ENCODE assay signal across 32 cellular contexts in the genomic region with DNA sequence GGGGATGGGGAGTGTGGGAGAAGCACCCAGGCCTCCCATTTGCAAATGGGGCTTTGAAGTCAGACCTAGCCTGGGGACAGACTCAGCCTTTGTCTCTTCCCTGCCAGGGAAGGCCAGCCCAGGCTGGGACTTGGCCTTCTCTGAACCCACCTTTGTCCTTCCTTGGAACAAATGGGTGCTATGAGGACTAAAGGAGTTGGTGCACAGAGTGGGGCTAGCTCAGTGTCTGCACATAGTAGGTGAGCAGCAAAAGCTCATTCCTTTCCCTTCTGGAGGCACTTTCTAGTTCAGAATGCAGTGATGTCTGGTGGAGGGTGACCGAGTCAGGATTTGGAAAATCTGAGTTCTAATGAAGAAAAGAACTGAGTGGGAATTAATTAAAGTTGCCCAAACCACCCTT.
"Had no signal": no experiment of that assay in that cellular context is flagged by ENCODE, and none has a peak within 500 bp of the region (broad histone marks: within the 10 kb centered on the region; RNA-seq: fewer than 3 reads in every experiment).

No MANE protein-coding gene starts in this region.

- H3K27ac Mint-ChIP-seq: activated B cell treated with CpG ODN at 0.5 μM for 24 hours; activated CD4-positive, alpha-beta memory T cell treated with anti-CD3 and anti-CD28 coated beads for 36 hours; activated CD4-positive, alpha-beta T cell treated with anti-CD3 and anti-CD28 coated beads, Interleukin-2, amount 10 ng/mL, durations not matched to agents 24 days and 14 days; activated CD8-positive, alpha-beta T cell treated with anti-CD3 and anti-CD28 coated beads for 36 hours; activated naive CD4-positive, alpha-beta T cell treated with anti-CD3 and anti-CD28 coated beads for 36 hours; activated naive CD4-positive, alpha-beta T cell treated with anti-CD3 and anti-CD28 coated beads, Interleukin-2, amount 50 U/mL, for 72 hours; activated naive CD8-positive, alpha-beta T cell treated with anti-CD3 and anti-CD28 coated beads for 36 hours; activated T-cell treated with anti-CD3 and anti-CD28 coated beads, Interleukin-2, amount 50 U/mL, for 72 hours; activated T-helper 1 cell treated with anti-CD3 and anti-CD28 coated beads, Interleukin-12 subunit alpha, Interleukin-12 subunit beta, Interleukin-2, Interleukin-4 antibody, amounts not matched to agents 30 ng/mL and 10 ng/mL and 1 ng/mL, durations not matched to agents 14 hours and 24 hours and 36 hours; activated T-helper 17 cell treated with anti-CD3 and anti-CD28 coated beads, Interleukin-2, amount 50 U/mL, for 72 hours; T-helper 1 cell treated with Interleukin-12 subunit alpha and Interleukin-12 subunit beta and Interleukin-4 antibody, amounts not matched to agents 30 μg/mL and 1 μg/mL, for 36 hours; T-helper 2 cell treated with Interferon-gamma antibody and Interleukin-4, amounts not matched to agents 5 μg/mL and 100 μg/mL, for 36 hours had no signal

- DNase-seq: activated B cell treated with CpG ODN at 0.5 μM for 24 hours; activated CD4-positive, alpha-beta memory T cell treated with anti-CD3 and anti-CD28 coated beads for 36 hours; activated CD4-positive, alpha-beta T cell treated with anti-CD3 and anti-CD28 coated beads for 4 hours; activated CD4-positive, alpha-beta T cell treated with anti-CD3 and anti-CD28 coated beads, Interleukin-2, amount 10 ng/mL, durations not matched to agents 24 days and 14 days; activated CD4-positive, alpha-beta T cell treated with anti-CD3 and anti-CD28 coated beads, Interleukin-2, amount 50 U/mL, for 1 hour; activated CD4-positive, alpha-beta T cell treated with anti-CD3 and anti-CD28 coated beads, Interleukin-2, amount 50 U/mL, for 4 hours; activated CD4-positive, CD25-positive, alpha-beta regulatory T cell treated with anti-CD3 and anti-CD28 coated beads, Interleukin-2, amount 50 U/mL, for 72 hours; activated CD8-positive, alpha-beta memory T cell treated with anti-CD3 and anti-CD28 coated beads, Interleukin-2, amount 50 U/mL, for 4 hours; activated CD8-positive, alpha-beta T cell treated with anti-CD3 and anti-CD28 coated beads for 36 hours; activated effector memory CD4-positive, alpha-beta T cell treated with anti-CD3 and anti-CD28 coated beads, Interleukin-2, amount 50 U/mL, for 16 hours; activated gamma-delta T cell treated with Interleukin-2 at 50 U/mL for 16 hours; activated naive CD4-positive, alpha-beta T cell; activated naive CD4-positive, alpha-beta T cell treated with anti-CD3 and anti-CD28 coated beads for 36 hours; activated naive CD4-positive, alpha-beta T cell treated with anti-CD3 and anti-CD28 coated beads, Interleukin-2, amount 50 U/mL, for 16 hours; activated naive CD8-positive, alpha-beta T cell treated with anti-CD3 and anti-CD28 coated beads for 36 hours; activated T-cell treated with anti-CD3 and anti-CD28 coated beads for 4 hours; activated T-cell treated with anti-CD3 and anti-CD28 coated beads, Interleukin-2, amount 50 U/mL, for 1 hour; activated T-cell treated with anti-CD3 and anti-CD28 coated beads, Interleukin-2, amount 50 U/mL, for 4 hours; activated T-cell treated with anti-CD3 and anti-CD28 coated beads, Interleukin-2, amount 50 U/mL, for 72 hours; adrenal gland; amniotic stem cell; aorta; body of pancreas; brain microvascular endothelial cell; central memory CD4-positive, alpha-beta T cell; T-helper 2 cell; T-helper 9 cell had no signal

- H3K27me3 Mint-ChIP-seq: activated CD4-positive, alpha-beta memory T cell treated with anti-CD3 and anti-CD28 coated beads for 36 hours; activated CD4-positive, alpha-beta T cell treated with anti-CD3 and anti-CD28 coated beads, Interleukin-2, amount 10 ng/mL, durations not matched to agents 24 days and 14 days; activated naive CD8-positive, alpha-beta T cell treated with anti-CD3 and anti-CD28 coated beads for 36 hours; activated T-helper 17 cell treated with anti-CD3 and anti-CD28 coated beads, Interleukin-2, amount 50 U/mL, for 72 hours had no signal

- H3K4me1 Mint-ChIP-seq: activated B cell treated with CpG ODN at 0.5 μM for 24 hours; activated CD4-positive, alpha-beta T cell treated with anti-CD3 and anti-CD28 coated beads, Interleukin-2, amount 10 ng/mL, durations not matched to agents 24 days and 14 days; activated naive CD8-positive, alpha-beta T cell treated with anti-CD3 and anti-CD28 coated beads for 36 hours; activated T-helper 17 cell treated with anti-CD3 and anti-CD28 coated beads, Interleukin-2, amount 50 U/mL, for 72 hours had no signal

- ATAC-seq: activated CD8-positive, alpha-beta T cell treated with anti-CD3 and anti-CD28 coated beads for 36 hours; activated naive CD4-positive, alpha-beta T cell treated with anti-CD3 and anti-CD28 coated beads, Interleukin-2, amount 50 U/mL, for 72 hours; activated T-cell treated with anti-CD3 and anti-CD28 coated beads, Interleukin-2, amount 50 U/mL, for 4 hours; activated T-cell treated with anti-CD3 and anti-CD28 coated beads, Interleukin-2, amount 50 U/mL, for 72 hours; activated T-helper 17 cell treated with anti-CD3 and anti-CD28 coated beads, Interleukin-2, amount 50 U/mL, for 72 hours; body of pancreas had no signal

- H3K9me3 Mint-ChIP-seq: activated T-helper 17 cell treated with anti-CD3 and anti-CD28 coated beads, Interleukin-2, amount 50 U/mL, for 72 hours had no signal

- H3K4me3 Mint-ChIP-seq: activated B cell treated with CpG ODN at 0.5 μM for 24 hours; activated CD4-positive, alpha-beta memory T cell treated with anti-CD3 and anti-CD28 coated beads for 36 hours; activated CD4-positive, alpha-beta T cell treated with anti-CD3 and anti-CD28 coated beads, Interleukin-2, amount 10 ng/mL, durations not matched to agents 24 days and 14 days; activated CD8-positive, alpha-beta T cell treated with anti-CD3 and anti-CD28 coated beads for 36 hours; activated naive CD4-positive, alpha-beta T cell treated with anti-CD3 and anti-CD28 coated beads for 36 hours; activated naive CD8-positive, alpha-beta T cell treated with anti-CD3 and anti-CD28 coated beads for 36 hours; activated T-cell treated with anti-CD3 and anti-CD28 coated beads, Interleukin-2, amount 50 U/mL, for 4 hours; activated T-cell treated with anti-CD3 and anti-CD28 coated beads, Interleukin-2, amount 50 U/mL, for 72 hours; activated T-helper 1 cell treated with anti-CD3 and anti-CD28 coated beads, Interleukin-12 subunit alpha, Interleukin-12 subunit beta, Interleukin-2, Interleukin-4 antibody, amounts not matched to agents 30 ng/mL and 10 ng/mL and 1 ng/mL, durations not matched to agents 14 hours and 24 hours and 36 hours; activated T-helper 17 cell treated with anti-CD3 and anti-CD28 coated beads, Interleukin-2, amount 50 U/mL, for 72 hours; T-helper 1 cell treated with Interleukin-12 subunit alpha and Interleukin-12 subunit beta and Interleukin-4 antibody, amounts not matched to agents 30 μg/mL and 1 μg/mL, for 36 hours; T-helper 2 cell treated with Interferon-gamma antibody and Interleukin-4, amounts not matched to agents 5 μg/mL and 100 μg/mL, for 36 hours had no signal
